21 cellular contexts compared by ENCODE assay signal in genomic region chr9:15373201-15373530, GRCh38. TPM values are rescaled to one million over a fixed set of nuclear protein-coding genes. Genes with fewer than 3 reads are reported as not detected.
DNase-seq lines count a peak whose midpoint lies in the region; ATAC-seq, FAIRE-seq and TF ChIP-seq lines count a peak whose summit lies in the region.
"Had no signal": no experiment of that assay in that cellular context is flagged by ENCODE, and none has a peak within 500 bp of the region (broad histone marks: within the 10 kb centered on the region; RNA-seq: fewer than 3 reads in every experiment).

No MANE protein-coding gene starts in this region.

- H3K9me2 ChIP-seq in GM23248 (ENCODE audit: insufficient read depth), result no peaks in the 10 kb centered on the region

- peak; percentile 13 for ATAC-seq in left lung
- ATAC-seq: activated CD8-positive, alpha-beta T cell treated with anti-CD3 and anti-CD28 coated beads, Interleukin-2, amount 10 ng/mL, durations not matched to agents 7 days and 5 days; activated T-helper 17 cell treated with anti-CD3 and anti-CD28 coated beads, Interleukin-2, amount 50 U/mL, for 72 hours; gastrocnemius medialis; Panc1 had no signal

- H3K36me3 ChIP-seq in GM23248 (ENCODE audit: low read depth) (no peaks in the 10 kb centered on the region), left lung (no peaks in the 10 kb centered on the region), uterus (no peaks in the 10 kb centered on the region)
- H3K36me3 ChIP-seq: gastrocnemius medialis, MG63, ovary had no signal

- TF ChIP-seq CTCF in chondrocyte (IDR thresholded peaks at IDR 0.05) (no peak), left lung (IDR thresholded peaks at IDR 0.05) (no peak), uterus (IDR thresholded peaks at IDR 0.05) (no peak), coronary artery (IDR thresholded peaks at IDR 0.05) (no peak)

- in situ Hi-C loops in GM23248 (cut with MboI), result no loop called here

- H4K20me1 ChIP-seq in GM23248 (ENCODE audit: insufficient read depth), result no peaks in the 10 kb centered on the region

- peaks cover 10% of the 10 kb centered on the region for H3K36me3 Mint-ChIP-seq in chondrocyte (ENCODE audit: low read depth)
- H3K36me3 Mint-ChIP-seq in activated CD4-positive, alpha-beta T cell treated with anti-CD3 and anti-CD28 coated beads, Interleukin-2, amount 10 ng/mL, durations not matched to agents 24 days and 14 days (ENCODE audit: low read depth), result no peaks in the 10 kb centered on the region

- H3K27ac ChIP-seq in GM23248, result no peak overlapping the region
- H3K27ac ChIP-seq in left lung, result peak overlapping the region in 1 of 2 donors; percentile 4
- H3K27ac ChIP-seq in uterus, result peak overlapping the region; percentile 57 to 83
- H3K27ac ChIP-seq in coronary artery, result peak overlapping the region in 1 of 2 donors; percentile 52
- H3K27ac ChIP-seq: gastrocnemius medialis had no signal

- H3K4me2 ChIP-seq in GM23248 (ENCODE audit: unreplicated experiment), result no peak overlapping the region

- H3K27ac Mint-ChIP-seq in chondrocyte (ENCODE audit: unreplicated experiment), result peak overlapping the region; percentile 91
- no peak overlapping the region for H3K27ac Mint-ChIP-seq in activated CD4-positive, alpha-beta T cell treated with anti-CD3 and anti-CD28 coated beads, Interleukin-2, amount 10 ng/mL, durations not matched to agents 24 days and 14 days
- H3K27ac Mint-ChIP-seq: activated CD8-positive, alpha-beta T cell treated with anti-CD3 and anti-CD28 coated beads, Interleukin-2, amount 10 ng/mL, durations not matched to agents 7 days and 5 days; activated T-helper 17 cell treated with anti-CD3 and anti-CD28 coated beads, Interleukin-2, amount 50 U/mL, for 72 hours; stimulated activated naive CD8-positive, alpha-beta T cell treated with anti-CD3 and anti-CD28 coated beads, Interleukin-15, Interleukin-2, amounts not matched to agents 100 ng/mL and 50 ng/mL, for 24 hours had no signal

- H3K4me1 Mint-ChIP-seq in chondrocyte (ENCODE audit: low read depth), result peaks cover 64% of the 10 kb centered on the region
- H3K4me1 Mint-ChIP-seq in activated CD4-positive, alpha-beta T cell treated with anti-CD3 and anti-CD28 coated beads, Interleukin-2, amount 10 ng/mL, durations not matched to agents 24 days and 14 days, result no peaks in the 10 kb centered on the region
- H3K4me1 Mint-ChIP-seq: activated T-helper 17 cell treated with anti-CD3 and anti-CD28 coated beads, Interleukin-2, amount 50 U/mL, for 72 hours had no signal

- H2AFZ ChIP-seq in GM23248, result 0 out of 2 replicates have a peak overlapping the region, but pooled peaks have one; percentile 7

- peak; percentile 31 for DNase-seq in GM23248
- DNase-seq in chondrocyte (ENCODE audit: low spot score), result no peak
- DNase-seq in left lung, result no peak
- DNase-seq in uterus, result no peak
- DNase-seq in GM19239 (ENCODE audit: insufficient read length, low spot score), result no peak
- DNase-seq in activated CD4-positive, alpha-beta T cell treated with anti-CD3 and anti-CD28 coated beads, Interleukin-2, amount 10 ng/mL, durations not matched to agents 24 days and 14 days, result no peak
- no peak for DNase-seq in coronary artery (ENCODE audit: low spot score)
- DNase-seq: activated CD8-positive, alpha-beta T cell treated with anti-CD3 and anti-CD28 coated beads, Interleukin-2, amount 10 ng/mL, durations not matched to agents 7 days and 5 days; amygdala; gastrocnemius medialis; midbrain; NCI-H1930; stimulated activated CD4-positive, alpha-beta T cell treated with anti-CD3 and anti-CD28 coated beads, Interleukin-12 subunit alpha, Interleukin-12 subunit beta, amount 100 ng/mL, for 4 hours; SW 1271 had no signal

- H3K4me3 ChIP-seq in GM23248, result no peak overlapping the region
- H3K4me3 ChIP-seq in left lung, result no peak overlapping the region
- no peak overlapping the region for H3K4me3 ChIP-seq in uterus
- no peak overlapping the region for H3K4me3 ChIP-seq in coronary artery
- H3K4me3 ChIP-seq: gastrocnemius medialis, MG63, ovary had no signal

- 0 out of 2 replicates have a peak, but pooled peaks cover 5% of the 10 kb centered on the region for H3K27me3 ChIP-seq in GM23248 (replicated peaks; ENCODE audit: insufficient read depth)
- H3K27me3 ChIP-seq in left lung, result no peaks in the 10 kb centered on the region
- no peaks in the 10 kb centered on the region for H3K27me3 ChIP-seq in uterus
- H3K27me3 ChIP-seq: gastrocnemius medialis, MG63, ovary had no signal

- TF ChIP-seq POLR2A in uterus (IDR thresholded peaks at IDR 0.05), result no peak

- intact Hi-C loops in left lung (cut with DNase I), result no loop called here
- intact Hi-C loops in uterus (cut with DNase I; ENCODE audit: low total_unique reads), result no loop called here
- intact Hi-C loops in activated CD4-positive, alpha-beta T cell treated with anti-CD3 and anti-CD28 coated beads, Interleukin-2, amount 10 ng/mL, durations not matched to agents 24 days and 14 days (cut with micrococcal nuclease), result no loop called here

- no peak overlapping the region for H3K9ac ChIP-seq in GM23248

- FAIRE-seq in GM19239 (lab: Jason Lieb, UNC), result no peak
- FAIRE-seq: G401.6, HTR-8/SVneo had no signal

- H3K4me1 ChIP-seq in GM23248 (ENCODE audit: insufficient read depth) (0 out of 2 replicates have a peak, but pooled peaks cover 6% of the 10 kb centered on the region), left lung (no peaks in the 10 kb centered on the region), uterus (no peaks in the 10 kb centered on the region)
- H3K4me1 ChIP-seq: gastrocnemius medialis had no signal

- H3K79me2 ChIP-seq in GM23248 (ENCODE audit: insufficient read depth), result no peaks in the 10 kb centered on the region

- H3K9me3 Mint-ChIP-seq in chondrocyte (ENCODE audit: low read depth), result peaks cover 10% of the 10 kb centered on the region
- peaks cover 15% of the 10 kb centered on the region for H3K9me3 Mint-ChIP-seq in activated CD4-positive, alpha-beta T cell treated with anti-CD3 and anti-CD28 coated beads, Interleukin-2, amount 10 ng/mL, durations not matched to agents 24 days and 14 days
- H3K9me3 Mint-ChIP-seq: activated T-helper 17 cell treated with anti-CD3 and anti-CD28 coated beads, Interleukin-2, amount 50 U/mL, for 72 hours had no signal

- H3K4me3 Mint-ChIP-seq in chondrocyte (ENCODE audit: unreplicated experiment), result no peak overlapping the region
- H3K4me3 Mint-ChIP-seq in activated CD4-positive, alpha-beta T cell treated with anti-CD3 and anti-CD28 coated beads, Interleukin-2, amount 10 ng/mL, durations not matched to agents 24 days and 14 days, result no peak overlapping the region
- H3K4me3 Mint-ChIP-seq: activated CD8-positive, alpha-beta T cell treated with anti-CD3 and anti-CD28 coated beads, Interleukin-2, amount 10 ng/mL, durations not matched to agents 7 days and 5 days; activated T-helper 17 cell treated with anti-CD3 and anti-CD28 coated beads, Interleukin-2, amount 50 U/mL, for 72 hours; stimulated activated naive CD8-positive, alpha-beta T cell treated with anti-CD3 and anti-CD28 coated beads, Interleukin-15, Interleukin-2, amounts not matched to agents 100 ng/mL and 50 ng/mL, for 24 hours had no signal

- no peaks in the 10 kb centered on the region for H3K27me3 Mint-ChIP-seq in chondrocyte (ENCODE audit: low read depth)
- H3K27me3 Mint-ChIP-seq in activated CD4-positive, alpha-beta T cell treated with anti-CD3 and anti-CD28 coated beads, Interleukin-2, amount 10 ng/mL, durations not matched to agents 24 days and 14 days, result peaks cover 14% of the 10 kb centered on the region

- H3K9me3 ChIP-seq in GM23248 (ENCODE audit: low read depth) (no peaks in the 10 kb centered on the region), left lung (no peaks in the 10 kb centered on the region), uterus (no peaks in the 10 kb centered on the region)
- H3K9me3 ChIP-seq: gastrocnemius medialis, ovary had no signal

- peaks cover 6% of the 10 kb centered on the region; the same call in 1 of the 2 replicates for H3F3A ChIP-seq in GM23248 (ENCODE audit: insufficient read depth)

RNA-seq across cellular contexts. Expression of gene SNAPC3, which starts 49.5 kb away (rescaled TPM):
- 34.8 and 44.3 TPM in 2 replicates for total RNA-seq in GM23248 (2014; rRNA removed; shearing (Covaris generic))
- polyA plus RNA-seq in GM23248 (2016; fragmentation: Nextera tagmentation; extraction: Ambion mirVana), result 31.2 and 31.9 TPM in 2 replicates
- total RNA-seq in chondrocyte, result 38.1 to 43.3 TPM (median 38.3 TPM) in 3 replicates
- 10 to 100 TPM; 30.7 to 39.3 TPM for total RNA-seq in left lung
- 10 to 100 TPM; 31.5 to 67.1 (median 39.7) TPM for total RNA-seq in uterus
- total RNA-seq in activated CD4-positive, alpha-beta T cell treated with anti-CD3 and anti-CD28 coated beads, Interleukin-2, amount 10 ng/mL, durations not matched to agents 24 days and 14 days, result 31.7 and 35.9 TPM in 2 replicates
